24 cellular contexts compared by ENCODE assay signal in the genomic region with DNA sequence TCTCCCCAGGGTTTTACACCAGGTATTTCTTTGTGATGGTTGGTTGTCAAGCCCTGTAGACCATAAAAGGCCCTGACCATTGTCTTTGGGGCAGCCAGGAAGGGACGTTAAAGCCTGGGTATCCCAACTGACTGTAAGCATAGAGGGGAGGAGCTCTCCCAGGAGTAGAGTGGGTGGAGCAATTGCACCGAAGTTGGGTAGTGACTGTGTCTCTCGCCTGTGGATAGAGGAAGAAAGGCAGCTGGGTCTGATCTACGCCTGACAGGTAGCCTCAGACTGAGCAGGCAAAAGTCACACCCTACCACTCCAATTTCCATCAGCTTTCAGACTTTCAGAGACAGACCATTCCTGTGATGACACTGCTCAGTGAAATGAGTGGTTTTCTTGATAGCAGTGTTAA.
A peak's percentile ranks its signal among the peaks of the same experiment; 100 is the strongest.
DNase-seq lines count a peak whose midpoint lies in the region; ATAC-seq and TF ChIP-seq lines count a peak whose summit lies in the region.
"Had no signal": no experiment of that assay in that cellular context is flagged by ENCODE, and none has a peak within 500 bp of the region (broad histone marks: within the 10 kb centered on the region; RNA-seq: fewer than 3 reads in every experiment).

No MANE protein-coding gene starts in this region.

- H3K27me3 ChIP-seq in uterus: no peaks in the 10 kb centered on the region
- H3K27me3 ChIP-seq: brain microvascular endothelial cell, right lobe of liver had no signal

- H3K9me3 ChIP-seq in uterus: no peaks in the 10 kb centered on the region
- H3K9me3 ChIP-seq: right lobe of liver had no signal

- H3K4me1 Mint-ChIP-seq in activated T-helper 2 cell treated with anti-CD3 and anti-CD28 coated beads, Interferon-gamma antibody, Interleukin-2, Interleukin-4, amounts not matched to agents 10 μg/mL and 5 μg/mL and 100 μg/mL, durations not matched to agents 14 hours and 24 hours and 36 hours (ENCODE audit: low read depth): peaks cover 29% of the 10 kb centered on the region
- H3K4me1 Mint-ChIP-seq in memory B cell: peaks cover 26% of the 10 kb centered on the region

- H3K4me1 ChIP-seq in uterus: no peaks in the 10 kb centered on the region

- no peaks in the 10 kb centered on the region for H3K9me3 Mint-ChIP-seq in activated T-helper 2 cell treated with anti-CD3 and anti-CD28 coated beads, Interferon-gamma antibody, Interleukin-2, Interleukin-4, amounts not matched to agents 10 μg/mL and 5 μg/mL and 100 μg/mL, durations not matched to agents 14 hours and 24 hours and 36 hours
- no peaks in the 10 kb centered on the region for H3K9me3 Mint-ChIP-seq in memory B cell
- H3K9me3 Mint-ChIP-seq: activated naive CD8-positive, alpha-beta T cell treated with anti-CD3 and anti-CD28 coated beads, Interleukin-2, amount 10 ng/mL, durations not matched to agents 7 days and 5 days; T-helper 1 cell treated with Interleukin-12 subunit alpha and Interleukin-12 subunit beta and Interleukin-4 antibody, amounts not matched to agents 30 μg/mL and 1 μg/mL, for 36 hours had no signal

- H3K36me3 ChIP-seq in uterus: no peaks in the 10 kb centered on the region
- H3K36me3 ChIP-seq: brain microvascular endothelial cell had no signal

- H3K4me3 ChIP-seq in uterus: no peak overlapping the region
- H3K4me3 ChIP-seq: right lobe of liver had no signal

- H3K27ac Mint-ChIP-seq in activated T-helper 2 cell treated with anti-CD3 and anti-CD28 coated beads, Interferon-gamma antibody, Interleukin-2, Interleukin-4, amounts not matched to agents 10 μg/mL and 5 μg/mL and 100 μg/mL, durations not matched to agents 14 hours and 24 hours and 36 hours: peak overlapping the region; percentile 6
- H3K27ac Mint-ChIP-seq in memory B cell: peak overlapping the region; percentile 43
- H3K27ac Mint-ChIP-seq: activated CD8-positive, alpha-beta memory T cell treated with anti-CD3 and anti-CD28 coated beads, Interleukin-2, amount 10 ng/mL, durations not matched to agents 7 days and 5 days; activated naive CD8-positive, alpha-beta T cell treated with anti-CD3 and anti-CD28 coated beads, Interleukin-2, amount 10 ng/mL, durations not matched to agents 7 days and 5 days; T-helper 1 cell treated with Interleukin-12 subunit alpha and Interleukin-12 subunit beta and Interleukin-4 antibody, amounts not matched to agents 30 μg/mL and 1 μg/mL, for 36 hours had no signal

- TF ChIP-seq CTCF in uterus (IDR thresholded peaks at IDR 0.05): no peak

- H3K4me3 Mint-ChIP-seq in activated T-helper 2 cell treated with anti-CD3 and anti-CD28 coated beads, Interferon-gamma antibody, Interleukin-2, Interleukin-4, amounts not matched to agents 10 μg/mL and 5 μg/mL and 100 μg/mL, durations not matched to agents 14 hours and 24 hours and 36 hours (ENCODE audit: low read depth): no peak overlapping the region
- no peak overlapping the region for H3K4me3 Mint-ChIP-seq in memory B cell
- H3K4me3 Mint-ChIP-seq: activated CD8-positive, alpha-beta memory T cell treated with anti-CD3 and anti-CD28 coated beads, Interleukin-2, amount 10 ng/mL, durations not matched to agents 7 days and 5 days; activated naive CD8-positive, alpha-beta T cell treated with anti-CD3 and anti-CD28 coated beads, Interleukin-2, amount 10 ng/mL, durations not matched to agents 7 days and 5 days; T-helper 1 cell treated with Interleukin-12 subunit alpha and Interleukin-12 subunit beta and Interleukin-4 antibody, amounts not matched to agents 30 μg/mL and 1 μg/mL, for 36 hours had no signal

- no peak for TF ChIP-seq POLR2A in uterus (IDR thresholded peaks at IDR 0.05)

- H3K27ac ChIP-seq in uterus: peak overlapping the region; percentile 4 to 16
- H3K27ac ChIP-seq: brain microvascular endothelial cell, right lobe of liver had no signal

- intact Hi-C loops in left ventricle myocardium superior (cut with micrococcal nuclease): no loop called here
- intact Hi-C loops in Right ventricle myocardium inferior (cut with DNase I): no loop called here
- intact Hi-C loops in activated T-helper 2 cell treated with anti-CD3 and anti-CD28 coated beads, Interferon-gamma antibody, Interleukin-2, Interleukin-4, amounts not matched to agents 10 μg/mL and 5 μg/mL and 100 μg/mL, durations not matched to agents 14 hours and 24 hours and 36 hours (cut with micrococcal nuclease): no loop called here
- intact Hi-C loops in uterus (cut with DNase I; ENCODE audit: low total_unique reads): no loop called here

- DNase-seq in left ventricle myocardium superior (no peak), Right ventricle myocardium inferior (ENCODE audit: missing footprints) (no peak), memory B cell (ENCODE audit: low spot score in 2 of 2) (no peak), uterus (no peak), activated gamma-delta T cell treated with Interleukin-2 at 50 U/mL for 16 hours (no peak), NCI-H2171 treated with DMSO at 0.1 percent for 48 hours (lab: John Stamatoyannopoulos, UW) (no peak)
- no peak for DNase-seq in activated T-helper 2 cell treated with anti-CD3 and anti-CD28 coated beads, Interferon-gamma antibody, Interleukin-2, Interleukin-4, amounts not matched to agents 10 μg/mL and 5 μg/mL and 100 μg/mL, durations not matched to agents 14 hours and 24 hours and 36 hours (ENCODE audit: low spot score)
- DNase-seq: activated CD4-positive, CD25-positive, alpha-beta regulatory T cell; activated CD8-positive, alpha-beta memory T cell treated with anti-CD3 and anti-CD28 coated beads, Interleukin-2, amount 10 ng/mL, durations not matched to agents 7 days and 5 days; activated naive CD8-positive, alpha-beta T cell treated with anti-CD3 and anti-CD28 coated beads, Interleukin-2, amount 10 ng/mL, durations not matched to agents 7 days and 5 days; brain microvascular endothelial cell; COR-L47; EL; head of caudate nucleus; midbrain; MM.1S; NCI-H1694 treated with DMSO at 0.1 percent for 48 hours; NCI-H510A treated with DMSO at 0.1 percent for 48 hours; nucleus accumbens; right lobe of liver; SIG-M5; stimulated activated CD4-positive, alpha-beta T cell treated with anti-CD3 and anti-CD28 coated beads, Interleukin-2, amount 100 ng/mL, for 24 hours had no signal

- H3K36me3 Mint-ChIP-seq in activated T-helper 2 cell treated with anti-CD3 and anti-CD28 coated beads, Interferon-gamma antibody, Interleukin-2, Interleukin-4, amounts not matched to agents 10 μg/mL and 5 μg/mL and 100 μg/mL, durations not matched to agents 14 hours and 24 hours and 36 hours (ENCODE audit: low read depth): peaks cover 37% of the 10 kb centered on the region
- H3K36me3 Mint-ChIP-seq in memory B cell: peaks cover 21% of the 10 kb centered on the region

- peak; percentile 14 for ATAC-seq in left ventricle myocardium superior
- no peak for ATAC-seq in Right ventricle myocardium inferior
- no peak for ATAC-seq in memory B cell (ENCODE audit: low read depth)
- ATAC-seq in HG03108 (IDR thresholded peaks at IDR 0.05; ENCODE audit: unreplicated experiment): no peak
- ATAC-seq: activated CD8-positive, alpha-beta memory T cell treated with anti-CD3 and anti-CD28 coated beads, Interleukin-2, amount 10 ng/mL, durations not matched to agents 7 days and 5 days; right lobe of liver had no signal

- H3K27me3 Mint-ChIP-seq in activated T-helper 2 cell treated with anti-CD3 and anti-CD28 coated beads, Interferon-gamma antibody, Interleukin-2, Interleukin-4, amounts not matched to agents 10 μg/mL and 5 μg/mL and 100 μg/mL, durations not matched to agents 14 hours and 24 hours and 36 hours (ENCODE audit: low read depth): no peaks in the 10 kb centered on the region
- H3K27me3 Mint-ChIP-seq in memory B cell: no peaks in the 10 kb centered on the region
- H3K27me3 Mint-ChIP-seq: activated CD8-positive, alpha-beta memory T cell treated with anti-CD3 and anti-CD28 coated beads, Interleukin-2, amount 10 ng/mL, durations not matched to agents 7 days and 5 days; activated naive CD8-positive, alpha-beta T cell treated with anti-CD3 and anti-CD28 coated beads, Interleukin-2, amount 10 ng/mL, durations not matched to agents 7 days and 5 days had no signal
